In the genomic region with DNA sequence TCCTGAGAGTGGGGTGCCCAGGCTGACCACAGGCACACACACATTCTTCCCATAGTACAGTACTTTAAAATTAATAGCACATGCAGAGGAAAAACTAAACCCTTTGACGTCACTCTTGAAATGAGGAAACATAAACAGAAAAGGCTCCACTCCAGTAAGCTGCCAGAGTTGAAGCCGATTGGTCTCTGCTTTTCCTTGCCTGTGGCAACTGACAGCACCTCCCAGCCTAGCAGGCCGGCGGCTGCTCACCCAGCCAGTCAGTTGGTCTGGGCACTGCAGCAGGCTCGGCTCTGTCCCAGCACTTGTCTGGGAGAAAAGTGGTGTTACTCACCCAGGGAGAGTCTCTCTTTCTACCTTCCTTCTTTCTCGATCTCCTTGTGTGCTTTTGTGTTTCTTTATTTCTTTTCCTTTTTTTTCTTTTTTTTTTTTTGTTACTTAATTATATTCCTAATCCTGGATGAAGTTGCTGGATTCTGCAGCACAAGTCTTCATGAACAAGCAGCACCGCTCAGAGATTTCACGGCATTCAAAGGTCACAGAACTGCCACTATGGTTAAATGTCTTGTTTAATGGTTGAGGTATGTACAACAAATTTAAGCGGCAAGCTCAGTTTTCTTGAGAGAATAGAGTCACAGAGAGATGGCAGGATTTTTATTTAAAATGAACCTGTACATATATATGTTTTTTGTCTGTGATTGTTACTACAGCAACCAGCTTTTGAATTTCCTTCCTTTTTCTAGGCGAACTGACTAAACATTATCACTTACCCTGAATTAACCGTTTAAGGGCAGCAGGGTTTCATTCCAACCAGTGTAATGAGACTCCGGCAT, we compare ENCODE assay signal across 8 cellular contexts. TPM values are rescaled to one million over a fixed set of nuclear protein-coding genes. Genes with fewer than 3 reads are reported as not detected.
DNase-seq lines count a peak whose midpoint lies in the region; ATAC-seq and TF ChIP-seq lines count a peak whose summit lies in the region.

A gene (plus strand): TSS at position 260 of the 830 bp plus-strand sequence.

- no peak within 1 kb of the TSS for H3K4me3 ChIP-seq in HL-60 (replicated peaks; ENCODE audit: insufficient read depth, low read length)

- H3K4me1 Mint-ChIP-seq in Calu3 (ENCODE audit: low read depth, unreplicated experiment): peaks cover 10% of the 10 kb centered on the region
- peaks cover 22 to 27% (median 27%) of the 10 kb centered on the region in 3 donors for H3K4me1 Mint-ChIP-seq in T-cell
- H3K4me1 Mint-ChIP-seq in MCF 10A (ENCODE audit: insufficient read depth, unreplicated experiment): peaks cover 15% of the 10 kb centered on the region

- H3K36me3 Mint-ChIP-seq in Calu3 (ENCODE audit: insufficient read depth, unreplicated experiment) (no peaks in the 10 kb centered on the region), T-cell (no peaks in the 10 kb centered on the region), MCF 10A (ENCODE audit: insufficient read depth, unreplicated experiment) (no peaks in the 10 kb centered on the region)

- TF ChIP-seq CTCF in Calu3 (IDR thresholded peaks at IDR 0.05; ENCODE audit: unreplicated experiment) (no peak), HL-60 (IDR thresholded peaks at IDR 0.05; ENCODE audit: insufficient read depth, low read length) (no peak), MCF 10A (IDR thresholded peaks at IDR 0.05; ENCODE audit: unreplicated experiment) (no peak)

- POLR2A ChIA-PET in T-cell (lab: Charles Lee): interaction anchor here in 1 of 2 donors (0.7 kb wide), 1 partner anchor 1599 kb away, joined by 14 read pairs; no protein-coding TSS in a partner anchor
- POLR2A ChIA-PET in MCF 10A (lab: Yijun Ruan, JAX): interaction anchor here (0.6 to 4.5 kb wide), 21 partner anchors 11 to 438 kb away, joined by 3 to 28 read pairs (median 3); a partner anchor contains a TSS

- DNase-seq in Calu3: peak; percentile 60
- DNase-seq in HL-60 (ENCODE audit: low read depth in 1 of 2, low spot score in 1 of 2): peak; percentile 14 to 83
- peak in 31 of 34 experiments; percentile 5 to 58 (median 23) for DNase-seq in T-cell
- DNase-seq in MCF 10A (ENCODE audit: unreplicated experiment): peak; percentile 95
- peak; percentile 39 to 45 for DNase-seq in hippocampal formation (lab: John Stamatoyannopoulos, UW)
- DNase-seq in retina: peak; percentile 78
- DNase-seq in NCI-H1092 (lab: John Stamatoyannopoulos, UW): no peak

- intact Hi-C loops in Calu3 (cut with micrococcal nuclease; ENCODE audit: unreplicated experiment): no loop called here
- intact Hi-C loops in MCF 10A (cut with micrococcal nuclease): loop anchor here (5.0 kb wide), 2 partner anchors 51 to 314 kb away; no protein-coding TSS in a partner anchor

- BruUV-seq in Calu3 (replicated peaks; lab: Mats Ljungman, UMichigan) (TSS peak; percentile 26), MCF 10A (replicated peaks; lab: Mats Ljungman, UMichigan) (TSS peak; percentile 75)

- CTCF ChIA-PET in Calu3 (lab: Charles Lee) (no interaction called here), T-cell (lab: Charles Lee) (interaction anchor here (0.7 to 2.2 kb wide), 2 partner anchors 58 to 62 kb away, joined by 4 to 10 read pairs; no protein-coding TSS in a partner anchor), MCF 10A (lab: Yijun Ruan, JAX) (interaction anchor here (0.7 to 2.2 kb wide), 7 partner anchors 23 to 348 kb away, joined by 3 to 8 read pairs (median 3); no protein-coding TSS in a partner anchor)

- H3K27me3 ChIP-seq in HL-60 (ENCODE audit: insufficient read depth, poor library complexity, severe bottlenecking): no peaks in the 10 kb centered on the region

- no peaks in the 10 kb centered on the region for H3K9me3 Mint-ChIP-seq in Calu3 (ENCODE audit: low read depth, unreplicated experiment)
- no peaks in the 10 kb centered on the region for H3K9me3 Mint-ChIP-seq in T-cell
- no peaks in the 10 kb centered on the region for H3K9me3 Mint-ChIP-seq in MCF 10A (ENCODE audit: unreplicated experiment)

- peak within 1 kb of the TSS; percentile 49 for H3K27ac ChIP-seq in HL-60 (replicated peaks)

- ATAC-seq in GM21367 (IDR thresholded peaks at IDR 0.05; ENCODE audit: unreplicated experiment): peak; percentile 93
- peak; percentile 52 to 86 (median 72) for ATAC-seq in T-cell (replicated peaks in 1 of 4)

- H3K4me3 Mint-ChIP-seq in Calu3 (ENCODE audit: low read depth, unreplicated experiment) (no peak within 1 kb of the TSS), T-cell (peak within 1 kb of the TSS; percentile 72 to 82 (median 78)), MCF 10A (ENCODE audit: unreplicated experiment) (peak within 1 kb of the TSS; percentile 75)

- H3K27ac Mint-ChIP-seq in Calu3 (ENCODE audit: unreplicated experiment) (no peak within 1 kb of the TSS), T-cell (peak within 1 kb of the TSS; percentile 76 to 79), MCF 10A (ENCODE audit: low read depth, unreplicated experiment) (peak within 1 kb of the TSS; percentile 90)

- H3K27me3 Mint-ChIP-seq in Calu3 (ENCODE audit: unreplicated experiment) (no peaks in the 10 kb centered on the region), T-cell (peaks cover 0 to 2% of the 10 kb centered on the region in 2 donors), MCF 10A (ENCODE audit: insufficient read depth, unreplicated experiment) (no peaks in the 10 kb centered on the region)

RNA-seq across cellular contexts. Expression of the gene that starts here (rescaled TPM):
- total RNA-seq in Calu3 (2022) (0.09 and 0.20 TPM in 2 replicates), T-cell (1 to 10 TPM in 1 of 5 donors, under 1 TPM in 4; 0.35 to 1.5 (median 0.69) TPM), MCF 10A (2022) (0.42 and 1.4 TPM in 2 replicates)

Comparison
In these comparisons a context has a peak if more than half of its experiments do, and no peak if none do; other contexts are left out.
1. Peak in DNase-seq in Calu3; RNA of the gene not detected or under 1 TPM.